Comparison of ENCODE assay signal across 25 cellular contexts in genomic region chr15:89685995-89686394, GRCh38. TPM values are rescaled to one million over a fixed set of nuclear protein-coding genes. Genes with fewer than 3 reads are reported as not detected.
"Had no signal": no experiment of that assay in that cellular context is flagged by ENCODE, and none has a peak within 500 bp of the region (broad histone marks: within the 10 kb centered on the region; RNA-seq: fewer than 3 reads in every experiment).

No MANE protein-coding gene starts in this region.

- DNase-seq: islet precursor cell; left ventricle myocardium superior; lower lobe of right lung; mammary epithelial cell; mesenchymal stem cell; naive thymus-derived CD8-positive, alpha-beta T cell; nucleus accumbens; pancreas; posterior cingulate gyrus; retina; right cardiac atrium; sigmoid colon; small intestine; spleen; stimulated activated CD4-positive, alpha-beta T cell treated with anti-CD3 and anti-CD28 coated beads, Interleukin-4, amount 100 ng/mL, for 24 hours; stimulated activated naive CD4-positive, alpha-beta T cell; substantia nigra; thyroid gland; transverse colon; upper lobe of left lung had no signal

- H3K9me3 ChIP-seq: lower lobe of right lung, pancreas, prostate gland, sigmoid colon, spleen, thyroid gland, transverse colon, upper lobe of left lung, vagina had no signal

- H3K27ac ChIP-seq: lower lobe of right lung, pancreas, prostate gland, sigmoid colon, spleen, thyroid gland, transverse colon, upper lobe of left lung, vagina had no signal

- FAIRE-seq: pancreas, small intestine had no signal

- ATAC-seq: left ventricle myocardium superior; lower lobe of right lung; naive thymus-derived CD8-positive, alpha-beta T cell; pancreas; right cardiac atrium; stimulated activated effector memory CD8-positive, alpha-beta T cell treated with anti-CD3 and anti-CD28 coated beads, Interleukin-12 subunit alpha, Interleukin-12 subunit beta, amount 100 ng/mL, for 72 hours had no signal

- H3K36me3 ChIP-seq: pancreas, prostate gland, thyroid gland, vagina had no signal

- H3K27me3 ChIP-seq: pancreas, sigmoid colon, spleen, thyroid gland, transverse colon, upper lobe of left lung, vagina had no signal

- H3K4me3 ChIP-seq: lower lobe of right lung, pancreas, prostate gland, sigmoid colon, spleen, thyroid gland, transverse colon, upper lobe of left lung, vagina had no signal

RNA-seq across cellular contexts. Expression of gene WDR93, which starts 4.6 kb away (rescaled TPM):
- total RNA-seq: left ventricle myocardium superior, neural crest cell, right cardiac atrium, spleen, transverse colon, urinary bladder, vagina had no signal

RNA-seq across cellular contexts. Expression of gene PLIN1, which starts 6.8 kb away (rescaled TPM):
- polyA plus RNA-seq: naive thymus-derived CD8-positive, alpha-beta T cell had no signal
